Comparison of ENCODE assay signal across 1 cellular context in genomic region chr11:120337133-120337895, GRCh38.
TF ChIP-seq lines count a peak whose summit lies in the region.

No MANE protein-coding gene starts in this region.

TF ChIP-seq in A549, 52 proteins besides CTCF, POLR2A, EP300 and RAD21 (continued from another document):
- TF ChIP-seq EHMT2 (IDR thresholded peaks at IDR 0.05; ENCODE audit: low read depth) (no peak), HOXA7 (CRISPR knock-in tag; IDR thresholded peaks at IDR 0.05) (no peak), POLR2AphosphoS2 (conservative IDR thresholded peaks at IDR 0.05; ENCODE audit: low read length) (no peak), ATOH8 (CRISPR knock-in tag; IDR thresholded peaks at IDR 0.05; ENCODE audit: low read depth) (no peak)
